ENCODE assay signal across 16 cellular contexts in the genomic region with DNA sequence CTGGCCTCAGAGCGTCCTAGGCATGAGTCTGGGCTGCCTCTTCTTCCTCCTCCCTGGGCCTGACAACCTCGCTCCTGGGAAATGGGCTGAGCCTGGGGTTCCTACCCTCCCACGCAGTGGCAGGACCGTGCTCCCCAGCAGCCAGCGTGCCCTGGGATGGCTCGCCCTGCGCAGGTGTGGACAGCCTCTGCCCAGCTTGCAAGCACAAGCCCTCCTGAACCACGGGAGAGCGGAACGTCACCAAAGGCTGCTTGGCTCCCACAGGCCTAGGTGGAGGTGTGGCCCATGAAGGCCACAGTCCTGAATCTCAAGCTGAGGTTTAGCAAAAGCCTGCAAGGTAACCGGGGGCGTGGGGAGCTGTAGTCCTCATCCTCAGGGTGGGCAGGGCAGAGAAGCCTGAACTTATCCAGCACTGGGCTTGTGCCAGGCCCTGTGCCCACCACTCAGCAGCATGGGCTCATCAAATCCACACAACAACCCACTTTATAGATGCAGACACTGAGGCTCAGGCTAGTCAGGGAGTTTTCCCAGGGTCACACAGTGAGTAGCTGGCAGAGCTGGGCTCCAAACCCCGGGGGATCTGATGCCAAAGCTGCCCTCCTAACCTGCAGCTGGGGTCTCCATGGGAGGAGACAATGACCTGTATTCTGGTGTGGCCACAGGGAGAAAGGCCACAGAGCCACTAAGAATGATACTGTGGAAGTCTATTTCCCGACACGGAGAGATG.
"Had no signal": no experiment of that assay in that cellular context is flagged by ENCODE, and none has a peak within 500 bp of the region (broad histone marks: within the 10 kb centered on the region; RNA-seq: fewer than 3 reads in every experiment).

No MANE protein-coding gene starts in this region.

- ATAC-seq: activated CD8-positive, alpha-beta T cell treated with anti-CD3 and anti-CD28 coated beads for 36 hours; activated naive CD8-positive, alpha-beta T cell treated with anti-CD3 and anti-CD28 coated beads, Interleukin-2, amount 50 U/mL, for 24 hours; natural killer cell had no signal

- DNase-seq: activated B cell treated with CpG ODN at 0.5 μM for 24 hours; activated CD4-positive, alpha-beta T cell treated with anti-CD3 and anti-CD28 coated beads for 4 hours; activated CD8-positive, alpha-beta T cell treated with anti-CD3 and anti-CD28 coated beads for 36 hours; activated effector memory CD4-positive, alpha-beta T cell treated with Interleukin-2 at 50 U/mL for 16 hours; activated naive CD4-positive, alpha-beta T cell treated with anti-CD3 and anti-CD28 coated beads, Interleukin-2, amount 10 ng/mL, durations not matched to agents 7 days and 5 days; activated naive CD8-positive, alpha-beta T cell treated with anti-CD3 and anti-CD28 coated beads, Interleukin-2, amount 50 U/mL, for 24 hours; activated T-cell treated with anti-CD3 and anti-CD28 coated beads, Interleukin-2, amount 50 U/mL, for 1 hour; effector CD8-positive, alpha-beta T cell; natural killer cell; occipital lobe; retina; stomach; T-helper 1 cell; T-helper 9 cell had no signal

- H3K27me3 Mint-ChIP-seq: activated B cell treated with CpG ODN at 0.5 μM for 24 hours; activated CD8-positive, alpha-beta T cell treated with anti-CD3 and anti-CD28 coated beads for 36 hours; activated naive CD8-positive, alpha-beta T cell treated with anti-CD3 and anti-CD28 coated beads, Interleukin-2, amount 50 U/mL, for 24 hours had no signal

- H3K36me3 ChIP-seq: ascending aorta, stomach had no signal

- H3K36me3 Mint-ChIP-seq: activated naive CD4-positive, alpha-beta T cell treated with anti-CD3 and anti-CD28 coated beads, Interleukin-2, amount 10 ng/mL, durations not matched to agents 7 days and 5 days; natural killer cell; type B pancreatic cell had no signal

- H3K9me3 ChIP-seq: ascending aorta, stomach had no signal

- H3K27ac Mint-ChIP-seq: activated B cell treated with CpG ODN at 0.5 μM for 24 hours; activated CD8-positive, alpha-beta T cell treated with anti-CD3 and anti-CD28 coated beads for 36 hours; activated naive CD4-positive, alpha-beta T cell treated with anti-CD3 and anti-CD28 coated beads, Interleukin-2, amount 10 ng/mL, durations not matched to agents 7 days and 5 days; activated naive CD8-positive, alpha-beta T cell treated with anti-CD3 and anti-CD28 coated beads, Interleukin-2, amount 50 U/mL, for 24 hours; type B pancreatic cell had no signal

- H3K9me3 Mint-ChIP-seq: activated B cell treated with CpG ODN at 0.5 μM for 24 hours; activated CD8-positive, alpha-beta T cell treated with anti-CD3 and anti-CD28 coated beads for 36 hours; activated naive CD4-positive, alpha-beta T cell treated with anti-CD3 and anti-CD28 coated beads, Interleukin-2, amount 10 ng/mL, durations not matched to agents 7 days and 5 days; activated naive CD8-positive, alpha-beta T cell treated with anti-CD3 and anti-CD28 coated beads, Interleukin-2, amount 50 U/mL, for 24 hours; natural killer cell; type B pancreatic cell had no signal

- H3K27ac ChIP-seq: ascending aorta, stomach had no signal

- H3K27me3 ChIP-seq: ascending aorta had no signal

- H3K4me3 ChIP-seq: ascending aorta, stomach had no signal

- H3K4me3 Mint-ChIP-seq: activated B cell treated with CpG ODN at 0.5 μM for 24 hours; activated CD8-positive, alpha-beta T cell treated with anti-CD3 and anti-CD28 coated beads for 36 hours; activated naive CD4-positive, alpha-beta T cell treated with anti-CD3 and anti-CD28 coated beads, Interleukin-2, amount 10 ng/mL, durations not matched to agents 7 days and 5 days; activated naive CD8-positive, alpha-beta T cell treated with anti-CD3 and anti-CD28 coated beads, Interleukin-2, amount 50 U/mL, for 24 hours; natural killer cell; type B pancreatic cell had no signal
